ENCODE assay signal across 13 cellular contexts in genomic region chr16:67015317-67015731, GRCh38. TPM values are rescaled to one million over a fixed set of nuclear protein-coding genes. Genes with fewer than 3 reads are reported as not detected.
DNase-seq lines count a peak whose midpoint lies in the region; ATAC-seq and TF ChIP-seq lines count a peak whose summit lies in the region.
"Had no signal": no experiment of that assay in that cellular context is flagged by ENCODE, and none has a peak within 500 bp of the region (broad histone marks: within the 10 kb centered on the region; RNA-seq: fewer than 3 reads in every experiment).

No MANE protein-coding gene starts in this region.

- no peaks in the 10 kb centered on the region for H3K36me3 Mint-ChIP-seq in natural killer cell

- no peak overlapping the region for H3K9ac ChIP-seq in SK-N-SH

- no peaks in the 10 kb centered on the region for H3K36me3 ChIP-seq in SK-N-SH (replicated peaks in 1 of 2; ENCODE audit: control insufficient read depth in 1 of 2, insufficient read depth in 2 of 2, low read length in 1 of 2)
- no peaks in the 10 kb centered on the region for H3K36me3 ChIP-seq in Peyer's patch
- H3K36me3 ChIP-seq: adrenal gland had no signal

- no peak overlapping the region for H3K27ac Mint-ChIP-seq in natural killer cell

- no peaks in the 10 kb centered on the region for H3K9me3 Mint-ChIP-seq in natural killer cell

- DNase-seq in SK-N-SH (no peak), Peyer's patch (peak in 2 of 3 donors; percentile 19 to 34), epithelial cell of esophagus (ENCODE audit: low read depth) (no peak), OCI-M2 (lab: John Stamatoyannopoulos, UW; ENCODE audit: unreplicated experiment) (no peak), natural killer cell (no peak)

- peaks cover 0 to 17% of the 10 kb centered on the region in 2 donors for H3K27me3 Mint-ChIP-seq in natural killer cell (ENCODE audit: low read depth in 2 of 2)

- TF ChIP-seq CTCF in SK-N-SH (IDR thresholded peaks at IDR 0.05): peak; percentile 14; the same call in 1 of the 2 replicates
- TF ChIP-seq CTCF in Peyer's patch (IDR thresholded peaks at IDR 0.05): peak in 1 of 6 experiments; percentile 17
- peak; percentile 32 for TF ChIP-seq CTCF in epithelial cell of esophagus (IDR thresholded peaks at IDR 0.05; ENCODE audit: insufficient read depth, low read depth, low read length, missing control alignments)
- no peak for TF ChIP-seq CTCF in natural killer cell (IDR thresholded peaks at IDR 0.05)

- no peaks in the 10 kb centered on the region for H4K20me1 ChIP-seq in SK-N-SH (ENCODE audit: insufficient read depth)

- no peak overlapping the region for H3K4me2 ChIP-seq in SK-N-SH

- TF ChIP-seq EP300 in SK-N-SH (IDR thresholded peaks at IDR 0.05; ENCODE audit: borderline replicate concordance in 1 of 2, low read depth in 1 of 2, low read length in 1 of 2): no peak

- peaks cover 8 to 11% of the 10 kb centered on the region in 2 experiments; a peak in 1 of 4 replicates for H3K4me1 ChIP-seq in SK-N-SH (ENCODE audit: control insufficient read depth in 1 of 2, insufficient read depth in 2 of 2, low read depth in 1 of 2, low read length in 1 of 2)
- H3K4me1 ChIP-seq in Peyer's patch: peaks cover 0 to 18% (median 14%) of the 10 kb centered on the region in 4 donors

- H3K27ac ChIP-seq in SK-N-SH (ENCODE audit: low read depth in 2 of 2, low read length in 1 of 2) (no peak overlapping the region), Peyer's patch (no peak overlapping the region), temporal lobe (ENCODE audit: low read depth, low read length) (peak overlapping the region; percentile 89)
- H3K27ac ChIP-seq: adrenal gland, HL-60 had no signal

- 98% methylated on average over 9 of the region's 9 CpGs for WGBS in SK-N-SH (ENCODE audit: low lambda C conversion rate)

- TF ChIP-seq POLR2A in Peyer's patch (IDR thresholded peaks at IDR 0.05): no peak

- CTCF ChIA-PET in SK-N-SH (lab: Yijun Ruan, JAX): interaction anchor here (3.3 to 23.0 kb wide), 4 partner anchors 37 to 142 kb away, joined by 18 to 470 read pairs (median 56); partner anchors contain the start of genes B3GNT9, FBXL8 and TRADD

- peaks cover 10% of the 10 kb centered on the region for H3F3A ChIP-seq in SK-N-SH (replicated peaks; ENCODE audit: insufficient read depth)

- intact Hi-C loops in natural killer cell (cut with micrococcal nuclease): loop anchor here (10.0 kb wide), 1 partner anchor 89 kb away; the partner anchor contains the start of gene PHAF1

- H3K4me3 Mint-ChIP-seq in natural killer cell: no peak overlapping the region

- H3K9me3 ChIP-seq in SK-N-SH (no peaks in the 10 kb centered on the region), Peyer's patch (no peaks in the 10 kb centered on the region)
- H3K9me3 ChIP-seq: adrenal gland had no signal

- H3K9me2 ChIP-seq in SK-N-SH: no peaks in the 10 kb centered on the region

- ATAC-seq in SK-N-SH treated with all-trans-retinoic acid at 6 μM for 48 hours: no peak
- ATAC-seq in GM21367 (IDR thresholded peaks at IDR 0.05; ENCODE audit: unreplicated experiment): no peak
- no peak for ATAC-seq in natural killer cell
- ATAC-seq: activated CD4-positive, CD25-positive, alpha-beta regulatory T cell treated with anti-CD3 and anti-CD28 coated beads, Interleukin-2, amount 50 U/mL, for 24 hours had no signal

- no peak overlapping the region for H2AFZ ChIP-seq in SK-N-SH (ENCODE audit: low read depth)

- POLR2A ChIA-PET in SK-N-SH (lab: Yijun Ruan, JAX): no interaction called here

- H3K27me3 ChIP-seq in SK-N-SH (ENCODE audit: insufficient read depth) (no peaks in the 10 kb centered on the region), Peyer's patch (peaks cover 0 to 5% of the 10 kb centered on the region in 2 donors)
- H3K27me3 ChIP-seq: adrenal gland had no signal

- TF ChIP-seq RAD21 in SK-N-SH (IDR thresholded peaks at IDR 0.05; ENCODE audit: low read length): peak; percentile 30

- no peaks in the 10 kb centered on the region for H3K79me2 ChIP-seq in SK-N-SH (ENCODE audit: insufficient read depth)

- peaks cover 0 to 3% of the 10 kb centered on the region in 2 donors for H3K4me1 Mint-ChIP-seq in natural killer cell

- H3K4me3 ChIP-seq in SK-N-SH (ENCODE audit: low read depth in 2 of 2, low read length in 1 of 2) (no peak overlapping the region), Peyer's patch (no peak overlapping the region), epithelial cell of esophagus (ENCODE audit: low read length) (no peak overlapping the region)
- H3K4me3 ChIP-seq: adrenal gland had no signal

TF ChIP-seq in SK-N-SH, 30 proteins besides CTCF, POLR2A, EP300 and RAD21:
- peak; percentile 14; the same call in 1 of the 2 replicates for TF ChIP-seq SMC3 (IDR thresholded peaks at IDR 0.05; ENCODE audit: low read depth, low read length)
- no peak for TF ChIP-seq MAX (IDR thresholded peaks at IDR 0.05; ENCODE audit: low read depth)
- no peak for TF ChIP-seq USF1 (IDR thresholded peaks at IDR 0.05; ENCODE audit: borderline replicate concordance, low read depth)

TF ChIP-seq in SK-N-SH treated with all-trans-retinoic acid at 6 μM for 48 hours, 23 proteins besides CTCF, POLR2A, EP300 and RAD21 (continues in another document):
- TF ChIP-seq ZFP30 (CRISPR knock-in tag; IDR thresholded peaks at IDR 0.05) (no peak), CSRNP3 (CRISPR knock-in tag; IDR thresholded peaks at IDR 0.05) (no peak), RARB (CRISPR knock-in tag; IDR thresholded peaks at IDR 0.05) (no peak), ARNTL (CRISPR knock-in tag; IDR thresholded peaks at IDR 0.05; ENCODE audit: borderline replicate concordance, low read depth) (no peak), ZNF565 (CRISPR knock-in tag; conservative IDR thresholded peaks at IDR 0.05; ENCODE audit: low read depth) (no peak), TOX (CRISPR knock-in tag; IDR thresholded peaks at IDR 0.05; ENCODE audit: borderline replicate concordance) (no peak), ZNF8 (CRISPR knock-in tag; IDR thresholded peaks at IDR 0.05) (no peak), BACH2 (CRISPR knock-in tag; IDR thresholded peaks at IDR 0.05; ENCODE audit: borderline replicate concordance) (no peak), TSHZ2 (CRISPR knock-in tag; IDR thresholded peaks at IDR 0.05) (no peak), SNAI2 (CRISPR knock-in tag; IDR thresholded peaks at IDR 0.05) (no peak), ZNF70 (CRISPR knock-in tag; IDR thresholded peaks at IDR 0.05) (no peak), GLIS3 (CRISPR knock-in tag; IDR thresholded peaks at IDR 0.05) (no peak), OSR1 (CRISPR knock-in tag; IDR thresholded peaks at IDR 0.05) (no peak)

RNA-seq across cellular contexts. Expression of gene CBFB, which starts 13.6 kb away (rescaled TPM):
- 38.8 and 40.1 TPM in 2 replicates for polyA plus RNA-seq in SK-N-SH (2012; rRNA removed)
- polyA plus RNA-seq in SK-N-SH (2012; cell fraction: cytosol; rRNA removed): 53.2 and 79.2 TPM in 2 replicates
- polyA plus RNA-seq in SK-N-SH (2012; cell fraction: nucleus; rRNA removed): 23.6 and 34.2 TPM in 2 replicates
- 10 to 100 TPM; 14.0 to 30.5 (median 26.6) TPM for total RNA-seq in Peyer's patch
- 35.7 TPM for total RNA-seq in temporal lobe
- total RNA-seq in natural killer cell: 100 to 1,000 TPM in 1 of 3 donors, 10 to 100 TPM in 2; 96.1 to 102 (median 97.2) TPM

RNA-seq across cellular contexts. Expression of gene CES4A, which starts 26.9 kb away (rescaled TPM):
- 7.3 and 13.2 TPM in 2 replicates for polyA plus RNA-seq in SK-N-SH (2012; rRNA removed)
- 1.8 and 2.6 TPM in 2 replicates for polyA plus RNA-seq in SK-N-SH (2012; cell fraction: cytosol; rRNA removed)
- 86.2 and 87.9 TPM in 2 replicates for polyA plus RNA-seq in SK-N-SH (2012; cell fraction: nucleus; rRNA removed)
- 10 to 100 TPM; 13.7 to 26.5 (median 17.9) TPM for total RNA-seq in Peyer's patch
- total RNA-seq in temporal lobe: 8.1 TPM
- total RNA-seq in natural killer cell: 1 to 10 TPM; 7.5 to 9.0 (median 8.8) TPM

RNA-seq across cellular contexts. Expression of gene CES3, which starts 54.3 kb away (rescaled TPM):
- polyA plus RNA-seq in SK-N-SH (2012; rRNA removed): 1.4 and 1.8 TPM in 2 replicates
- polyA plus RNA-seq in SK-N-SH (2012; cell fraction: cytosol; rRNA removed): 0.32 and 0.37 TPM in 2 replicates
- polyA plus RNA-seq in SK-N-SH (2012; cell fraction: nucleus; rRNA removed): 12.0 and 13.8 TPM in 2 replicates
- total RNA-seq in Peyer's patch: 100 to 1,000 TPM in 3 of 4 donors, 10 to 100 TPM in 1; 28.9 to 227 (median 161) TPM
- total RNA-seq in temporal lobe: 0.49 TPM
- under 1 TPM; 0.19 to 0.95 (median 0.27) TPM for total RNA-seq in natural killer cell
- total RNA-seq: endothelial cell of umbilical vein, RPMI7951 had no signal

Comparison
In these comparisons a context has a peak if more than half of its experiments do, and no peak if none do; other contexts are left out.
1. DNase-seq: peak in Peyer's patch (2 of 3); none in SK-N-SH (single experiment), epithelial cell of esophagus (single experiment), OCI-M2 (single experiment) and natural killer cell (single experiment).
2. RNA of gene CES3, which starts 54.3 kb away (total RNA-seq): 28.9 to 227 TPM in Peyer's patch; 0.49 TPM in temporal lobe (single experiment) and 0.19 to 0.95 TPM in natural killer cell; every median in the first group is over 10 times any median in the second.